26 cellular contexts compared by ENCODE assay signal in genomic region chr15:95600367-95600766, GRCh38.
"Had no signal": no experiment of that assay in that cellular context is flagged by ENCODE, and none has a peak within 500 bp of the region (broad histone marks: within the 10 kb centered on the region; RNA-seq: fewer than 3 reads in every experiment).

No MANE protein-coding gene starts in this region.

- DNase-seq: colonic mucosa; cortex of kidney; effector CD8-positive, alpha-beta T cell; effector memory CD8-positive, alpha-beta T cell; endodermal cell; erythroblast; esophagus squamous epithelium; foreskin fibroblast; foreskin melanocyte; gastrocnemius medialis; glutamatergic neuron; head of caudate nucleus; heart right ventricle; hippocampal formation; left cardiac atrium; left lung; left ventricle myocardium superior; lower lobe of right lung; mesenchymal stem cell; mucosa of descending colon; naive B cell had no signal

- H3K4me1 ChIP-seq: colonic mucosa, lower lobe of right lung had no signal

- FAIRE-seq: endometrium, islet of Langerhans, keratinocyte had no signal

- ATAC-seq: effector memory CD8-positive, alpha-beta T cell; esophagus mucosa; gastrocnemius medialis; heart right ventricle; left cardiac atrium; left lung; left ventricle myocardium superior; lower lobe of right lung; mucosa of descending colon had no signal

- H3K9me3 ChIP-seq: colonic mucosa, esophagus squamous epithelium, gastrocnemius medialis, left lung, lower lobe of right lung had no signal

- H3K27ac ChIP-seq: colonic mucosa, epithelial cell of prostate, esophagus squamous epithelium, gastrocnemius medialis, heart right ventricle, left lung, lower lobe of right lung had no signal

- H3K4me3 ChIP-seq: colonic mucosa, esophagus squamous epithelium, gastrocnemius medialis, heart right ventricle, left lung, lower lobe of right lung, mucosa of descending colon had no signal

- H3K36me3 ChIP-seq: colonic mucosa, esophagus squamous epithelium, gastrocnemius medialis, heart right ventricle, left lung, lower lobe of right lung had no signal
